7 cellular contexts compared by ENCODE assay signal in the genomic region with DNA sequence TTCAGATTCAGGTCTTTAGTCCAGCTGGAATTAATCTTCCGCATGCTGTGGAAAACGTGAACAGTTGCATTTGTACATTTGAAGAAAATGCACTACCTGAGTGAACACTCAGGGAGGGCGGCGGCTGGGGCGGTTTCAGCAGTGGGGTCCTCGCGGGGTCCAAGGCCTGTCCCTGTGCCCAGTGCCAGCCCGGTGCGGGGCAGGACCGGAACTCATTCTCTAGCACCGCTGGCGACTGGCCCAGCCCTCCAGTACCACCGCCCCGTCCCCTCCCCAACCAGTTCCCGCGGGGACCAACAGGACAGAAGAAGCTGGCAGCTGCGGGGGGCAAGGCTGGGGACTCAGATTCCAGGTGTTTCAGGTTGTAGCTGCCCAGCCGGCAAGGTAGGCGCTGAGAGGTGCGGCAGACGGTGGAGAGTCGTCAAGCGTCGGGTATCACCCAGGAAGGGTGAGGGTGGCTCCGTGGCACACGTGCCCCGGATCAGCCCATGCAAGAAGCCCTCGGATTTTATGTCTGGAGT.
"Had no signal": no experiment of that assay in that cellular context is flagged by ENCODE, and none has a peak within 500 bp of the region (broad histone marks: within the 10 kb centered on the region; RNA-seq: fewer than 3 reads in every experiment).

No MANE protein-coding gene starts in this region.

- H3K4me1 Mint-ChIP-seq: GM23338, H9 had no signal

- H3K4me3 Mint-ChIP-seq: GM23338, H9 had no signal

- H3K4me3 ChIP-seq: GM23338 had no signal

- H3K4me2 ChIP-seq: GM23338 had no signal

- FAIRE-seq: H1, H54, HTR-8/SVneo had no signal

- H3K27ac Mint-ChIP-seq: GM23338, H9 had no signal

- DNase-seq: H9, HCEC 1CT, IMR-90 had no signal

- ATAC-seq: GM23338 had no signal

- H2AFZ ChIP-seq: GM23338 had no signal
